ENCODE assay signal across 12 cellular contexts in the genomic region with DNA sequence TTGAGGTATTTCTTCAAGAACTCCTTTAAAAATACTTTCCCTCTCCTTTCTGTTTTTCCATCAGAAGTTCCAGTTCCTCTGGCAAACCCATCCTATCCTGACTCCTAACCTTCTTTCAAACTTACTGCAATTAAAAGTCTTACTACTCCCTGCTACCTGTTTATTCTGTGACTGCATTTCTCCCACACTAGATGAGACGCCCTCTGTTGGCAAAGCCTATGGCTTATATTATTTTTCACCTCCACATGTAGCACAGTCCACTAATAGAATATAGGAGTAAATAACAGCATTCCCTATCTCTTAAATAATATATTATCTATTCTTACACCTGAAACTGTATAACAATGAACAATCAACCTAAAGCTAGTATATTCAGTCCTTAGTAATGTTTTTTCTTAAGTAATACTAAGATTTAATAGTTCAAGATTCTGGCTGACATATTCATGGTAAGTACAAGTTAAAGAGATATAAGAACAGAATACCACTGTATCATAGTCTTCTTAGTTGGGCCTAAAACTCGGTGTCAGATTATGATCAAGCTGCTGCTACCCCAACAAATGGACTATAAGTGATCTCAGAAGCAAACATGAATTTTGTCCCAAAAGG. TPM values are rescaled to one million over a fixed set of nuclear protein-coding genes. Genes with fewer than 3 reads are reported as not detected.
DNase-seq lines count a peak whose midpoint lies in the region; ATAC-seq and TF ChIP-seq lines count a peak whose summit lies in the region.
"Had no signal": no experiment of that assay in that cellular context is flagged by ENCODE, and none has a peak within 500 bp of the region (broad histone marks: within the 10 kb centered on the region; RNA-seq: fewer than 3 reads in every experiment).

No MANE protein-coding gene starts in this region.

- TF ChIP-seq CTCF in A673 (conservative IDR thresholded peaks at IDR 0.05; ENCODE audit: low read depth, low read length) (peak; percentile 61), GM12874 (IDR thresholded peaks at IDR 0.05; ENCODE audit: insufficient read depth, low read depth, low read length) (peak; percentile 49; the same call in 1 of the 2 replicates), Panc1 (IDR thresholded peaks at IDR 0.05) (peak; percentile 72; the same call in 1 of the 2 replicates), fibroblast of pulmonary artery (IDR thresholded peaks at IDR 0.05; ENCODE audit: low read length, missing control alignments) (peak; percentile 47)

- DNase-seq in A673 (ENCODE audit: low spot score) (peak; percentile 18), Panc1 (ENCODE audit: low read depth, low spot score) (peak; percentile 17), fibroblast of pulmonary artery (ENCODE audit: low read depth) (no peak), hippocampal formation (lab: John Stamatoyannopoulos, UW) (no peak), anterior cingulate cortex (lab: John Stamatoyannopoulos, UW) (no peak)
- DNase-seq in activated T-cell treated with anti-CD3 and anti-CD28 coated beads, Interleukin-2, amount 50 U/mL, for 72 hours = no peak
- DNase-seq: activated T-cell treated with anti-CD3 and anti-CD28 coated beads, Interleukin-2, amount 50 U/mL, for 24 hours; gastrocnemius medialis; NCI-H524 treated with DMSO at 0.1 percent for 48 hours had no signal

- H3K27ac Mint-ChIP-seq in activated T-cell treated with anti-CD3 and anti-CD28 coated beads, Interleukin-2, amount 50 U/mL, for 72 hours = no peak overlapping the region
- H3K27ac Mint-ChIP-seq: activated T-cell treated with anti-CD3 and anti-CD28 coated beads, Interleukin-2, amount 50 U/mL, for 24 hours had no signal

- ATAC-seq in Panc1 (no peak), HG03442 (IDR thresholded peaks at IDR 0.05; ENCODE audit: unreplicated experiment) (no peak)
- no peak for ATAC-seq in activated T-cell treated with anti-CD3 and anti-CD28 coated beads, Interleukin-2, amount 50 U/mL, for 72 hours (replicated peaks in 1 of 2)
- ATAC-seq: gastrocnemius medialis had no signal

- in situ Hi-C loops in Panc1 (cut with HindIII; ENCODE audit: low pct_unique_long_range_greater_than_20kb, low sequenced_read_pairs) = no loop called here

- H3K27me3 ChIP-seq in A673 (replicated peaks; ENCODE audit: insufficient read depth, low read depth, low read length, poor library complexity) = no peaks in the 10 kb centered on the region
- no peaks in the 10 kb centered on the region for H3K27me3 ChIP-seq in Panc1 (ENCODE audit: control insufficient read depth, insufficient read depth, low read length)
- H3K27me3 ChIP-seq: gastrocnemius medialis had no signal

- H3K27ac ChIP-seq in A673 (ENCODE audit: low read depth, low read length, poor library complexity, severe bottlenecking) (no peak overlapping the region), Panc1 (ENCODE audit: low read length) (no peak overlapping the region)
- H3K27ac ChIP-seq: gastrocnemius medialis, skin epidermis had no signal

- intact Hi-C loops in A673 (cut with micrococcal nuclease; ENCODE audit: unreplicated experiment) = loop anchor here (5.0 kb wide), 1 partner anchor 560 kb away; no protein-coding TSS in a partner anchor
- intact Hi-C loops in Panc1 (cut with micrococcal nuclease; ENCODE audit: unreplicated experiment) = no loop called here

- H3K4me3 ChIP-seq in A673 (ENCODE audit: low read depth, low read length, poor library complexity, severe bottlenecking) = no peak overlapping the region
- no peak overlapping the region for H3K4me3 ChIP-seq in Panc1 (ENCODE audit: low read depth in 2 of 2, low read length in 2 of 2)
- no peak overlapping the region for H3K4me3 ChIP-seq in fibroblast of pulmonary artery (replicated peaks; ENCODE audit: low read depth, low read length)
- H3K4me3 ChIP-seq: gastrocnemius medialis, skin epidermis had no signal

- no peaks in the 10 kb centered on the region for H3K36me3 ChIP-seq in A673 (ENCODE audit: insufficient read depth, low read length, poor library complexity, severe bottlenecking)
- H3K36me3 ChIP-seq in Panc1 (ENCODE audit: control insufficient read depth, insufficient read depth, low read length) = no peaks in the 10 kb centered on the region
- H3K36me3 ChIP-seq: gastrocnemius medialis had no signal

- H3K36me3 Mint-ChIP-seq in activated T-cell treated with anti-CD3 and anti-CD28 coated beads, Interleukin-2, amount 50 U/mL, for 72 hours (ENCODE audit: insufficient read depth in 2 of 2) = peaks cover 1 to 7% of the 10 kb centered on the region in 2 donors

- H3K9me3 ChIP-seq in A673 (ENCODE audit: low read depth, low read length, poor library complexity, severe bottlenecking) (no peaks in the 10 kb centered on the region), Panc1 (ENCODE audit: control insufficient read depth, insufficient read depth, low read depth, low read length) (no peaks in the 10 kb centered on the region)
- H3K9me3 ChIP-seq: gastrocnemius medialis had no signal

- no TSS peak for BruUV-seq in A673 (replicated peaks; lab: Mats Ljungman, UMichigan)
- no TSS peak for BruUV-seq in Panc1 (replicated peaks; lab: Mats Ljungman, UMichigan)

- peaks cover 23% of the 10 kb centered on the region for H3K4me1 Mint-ChIP-seq in activated T-cell treated with anti-CD3 and anti-CD28 coated beads, Interleukin-2, amount 50 U/mL, for 72 hours (ENCODE audit: low read depth)

- no peaks in the 10 kb centered on the region for H3K9me3 Mint-ChIP-seq in activated T-cell treated with anti-CD3 and anti-CD28 coated beads, Interleukin-2, amount 50 U/mL, for 72 hours
- H3K9me3 Mint-ChIP-seq: activated T-cell treated with anti-CD3 and anti-CD28 coated beads, Interleukin-2, amount 50 U/mL, for 24 hours had no signal

- H3K4me1 ChIP-seq in A673 (ENCODE audit: insufficient read depth, low read length, poor library complexity, severe bottlenecking) (no peaks in the 10 kb centered on the region), Panc1 (ENCODE audit: control insufficient read depth, insufficient read depth, low read length) (no peaks in the 10 kb centered on the region)

- CTCF ChIA-PET in A673 (lab: Charles Lee) = no interaction called here
- CTCF ChIA-PET in Panc1 (lab: Charles Lee) = interaction anchor here (0.8 kb wide), 1 partner anchor 27 kb away, joined by 3 read pairs; no protein-coding TSS in a partner anchor

- no peaks in the 10 kb centered on the region for H3K27me3 Mint-ChIP-seq in activated T-cell treated with anti-CD3 and anti-CD28 coated beads, Interleukin-2, amount 50 U/mL, for 72 hours (ENCODE audit: low read depth)
- H3K27me3 Mint-ChIP-seq: activated T-cell treated with anti-CD3 and anti-CD28 coated beads, Interleukin-2, amount 50 U/mL, for 24 hours had no signal

- H3K4me3 Mint-ChIP-seq in activated T-cell treated with anti-CD3 and anti-CD28 coated beads, Interleukin-2, amount 50 U/mL, for 72 hours = no peak overlapping the region
- H3K4me3 Mint-ChIP-seq: activated T-cell treated with anti-CD3 and anti-CD28 coated beads, Interleukin-2, amount 50 U/mL, for 24 hours had no signal

- POLR2A ChIA-PET in A673 (lab: Charles Lee; ENCODE audit: low non-redundant PET) (no interaction called here), Panc1 (lab: Charles Lee) (no interaction called here)

RNA-seq across cellular contexts. Expression of a gene that starts 54.8 kb away (rescaled TPM):
- total RNA-seq in A673 (2021) (43.8 and 44.9 TPM in 2 replicates), Panc1 (2021; ENCODE audit: unreplicated experiment) (39.0 TPM)
- 22.2 TPM for polyA plus RNA-seq in Panc1 (2012; ENCODE audit: insufficient read length)
- 10 to 100 TPM; 62.9 to 66.0 TPM for total RNA-seq in activated T-cell treated with anti-CD3 and anti-CD28 coated beads, Interleukin-2, amount 50 U/mL, for 72 hours

Comparison
In these comparisons a context has a peak if more than half of its experiments do, and no peak if none do; other contexts are left out.
1. DNase-seq: peak in A673 (single experiment) and Panc1 (single experiment); none in fibroblast of pulmonary artery (single experiment), hippocampal formation (0 of 2), anterior cingulate cortex (0 of 58) and activated T-cell treated with anti-CD3 and anti-CD28 coated beads, Interleukin-2, amount 50 U/mL, for 72 hours (0 of 2).
2. Peak in every context shown above with its lines, with median percentiles within 50 percentile points of each other: CTCF ChIP-seq.